Comparison of ENCODE assay signal across 1 cellular context in the genomic region with DNA sequence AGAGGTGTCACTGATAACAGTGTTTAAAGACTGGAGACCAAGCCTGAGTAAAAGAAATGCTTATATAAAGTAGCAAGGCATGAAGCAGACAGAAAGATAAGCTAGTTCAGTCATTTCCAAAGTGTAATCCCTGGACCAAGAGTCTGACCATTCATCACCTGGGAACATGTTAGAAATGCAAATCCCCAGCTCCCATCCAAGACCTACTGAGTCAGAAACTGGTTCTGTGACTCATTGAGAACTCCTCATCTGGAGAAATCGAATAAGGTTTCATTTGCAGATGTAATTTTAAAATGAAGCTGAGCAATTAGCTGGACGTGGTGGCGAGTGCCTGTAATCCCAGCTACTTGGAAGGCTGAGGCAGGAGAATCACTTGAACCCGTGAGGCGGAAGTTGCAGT.
TF ChIP-seq lines count a peak whose summit lies in the region.

No MANE protein-coding gene starts in this region.

TF ChIP-seq in GM23338, 12 proteins besides CTCF, POLR2A, EP300 and RAD21 (continued from another document):
- TF ChIP-seq, protein P1, sequence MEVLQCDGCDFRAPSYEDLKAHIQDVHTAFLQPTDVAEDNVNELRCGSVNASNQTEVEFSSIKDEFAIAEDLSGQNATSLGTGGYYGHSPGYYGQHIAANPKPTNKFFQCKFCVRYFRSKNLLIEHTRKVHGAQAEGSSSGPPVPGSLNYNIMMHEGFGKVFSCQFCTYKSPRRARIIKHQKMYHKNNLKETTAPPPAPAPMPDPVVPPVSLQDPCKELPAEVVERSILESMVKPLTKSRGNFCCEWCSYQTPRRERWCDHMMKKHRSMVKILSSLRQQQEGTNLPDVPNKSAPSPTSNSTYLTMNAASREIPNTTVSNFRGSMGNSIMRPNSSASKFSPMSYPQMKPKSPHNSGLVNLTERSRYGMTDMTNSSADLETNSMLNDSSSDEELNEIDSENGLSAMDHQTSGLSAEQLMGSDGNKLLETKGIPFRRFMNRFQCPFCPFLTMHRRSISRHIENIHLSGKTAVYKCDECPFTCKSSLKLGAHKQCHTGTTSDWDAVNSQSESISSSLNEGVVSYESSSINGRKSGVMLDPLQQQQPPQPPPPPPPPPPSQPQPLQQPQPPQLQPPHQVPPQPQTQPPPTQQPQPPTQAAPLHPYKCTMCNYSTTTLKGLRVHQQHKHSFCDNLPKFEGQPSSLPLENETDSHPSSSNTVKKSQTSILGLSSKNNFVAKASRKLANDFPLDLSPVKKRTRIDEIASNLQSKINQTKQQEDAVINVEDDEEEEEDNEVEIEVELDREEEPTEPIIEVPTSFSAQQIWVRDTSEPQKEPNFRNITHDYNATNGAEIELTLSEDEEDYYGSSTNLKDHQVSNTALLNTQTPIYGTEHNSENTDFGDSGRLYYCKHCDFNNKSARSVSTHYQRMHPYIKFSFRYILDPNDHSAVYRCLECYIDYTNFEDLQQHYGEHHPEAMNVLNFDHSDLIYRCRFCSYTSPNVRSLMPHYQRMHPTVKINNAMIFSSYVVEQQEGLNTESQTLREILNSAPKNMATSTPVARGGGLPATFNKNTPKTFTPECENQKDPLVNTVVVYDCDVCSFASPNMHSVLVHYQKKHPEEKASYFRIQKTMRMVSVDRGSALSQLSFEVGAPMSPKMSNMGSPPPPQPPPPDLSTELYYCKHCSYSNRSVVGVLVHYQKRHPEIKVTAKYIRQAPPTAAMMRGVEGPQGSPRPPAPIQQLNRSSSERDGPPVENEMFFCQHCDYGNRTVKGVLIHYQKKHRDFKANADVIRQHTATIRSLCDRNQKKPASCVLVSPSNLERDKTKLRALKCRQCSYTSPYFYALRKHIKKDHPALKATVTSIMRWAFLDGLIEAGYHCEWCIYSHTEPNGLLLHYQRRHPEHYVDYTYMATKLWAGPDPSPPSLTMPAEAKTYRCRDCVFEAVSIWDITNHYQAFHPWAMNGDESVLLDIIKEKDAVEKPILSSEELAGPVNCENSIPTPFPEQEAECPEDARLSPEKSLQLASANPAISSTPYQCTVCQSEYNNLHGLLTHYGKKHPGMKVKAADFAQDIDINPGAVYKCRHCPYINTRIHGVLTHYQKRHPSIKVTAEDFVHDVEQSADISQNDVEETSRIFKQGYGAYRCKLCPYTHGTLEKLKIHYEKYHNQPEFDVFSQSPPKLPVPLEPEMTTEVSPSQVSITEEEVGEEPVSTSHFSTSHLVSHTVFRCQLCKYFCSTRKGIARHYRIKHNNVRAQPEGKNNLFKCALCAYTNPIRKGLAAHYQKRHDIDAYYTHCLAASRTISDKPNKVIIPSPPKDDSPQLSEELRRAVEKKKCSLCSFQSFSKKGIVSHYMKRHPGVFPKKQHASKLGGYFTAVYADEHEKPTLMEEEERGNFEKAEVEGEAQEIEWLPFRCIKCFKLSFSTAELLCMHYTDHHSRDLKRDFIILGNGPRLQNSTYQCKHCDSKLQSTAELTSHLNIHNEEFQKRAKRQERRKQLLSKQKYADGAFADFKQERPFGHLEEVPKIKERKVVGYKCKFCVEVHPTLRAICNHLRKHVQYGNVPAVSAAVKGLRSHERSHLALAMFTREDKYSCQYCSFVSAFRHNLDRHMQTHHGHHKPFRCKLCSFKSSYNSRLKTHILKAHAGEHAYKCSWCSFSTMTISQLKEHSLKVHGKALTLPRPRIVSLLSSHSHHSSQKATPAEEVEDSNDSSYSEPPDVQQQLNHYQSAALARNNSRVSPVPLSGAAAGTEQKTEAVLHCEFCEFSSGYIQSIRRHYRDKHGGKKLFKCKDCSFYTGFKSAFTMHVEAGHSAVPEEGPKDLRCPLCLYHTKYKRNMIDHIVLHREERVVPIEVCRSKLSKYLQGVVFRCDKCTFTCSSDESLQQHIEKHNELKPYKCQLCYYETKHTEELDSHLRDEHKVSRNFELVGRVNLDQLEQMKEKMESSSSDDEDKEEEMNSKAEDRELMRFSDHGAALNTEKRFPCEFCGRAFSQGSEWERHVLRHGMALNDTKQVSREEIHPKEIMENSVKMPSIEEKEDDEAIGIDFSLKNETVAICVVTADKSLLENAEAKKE (CRISPR knock-in tag; IDR thresholded peaks at IDR 0.05) = no peak
- no peak for TF ChIP-seq STAT1 (IDR thresholded peaks at IDR 0.05; ENCODE audit: unreplicated experiment)
- TF ChIP-seq ZNF331 (CRISPR knock-in tag; IDR thresholded peaks at IDR 0.05; ENCODE audit: low read depth) = no peak
- no peak for TF ChIP-seq EZH2 (IDR thresholded peaks at IDR 0.05; ENCODE audit: low read depth, unreplicated experiment)
- no peak for TF ChIP-seq ZNF114 (CRISPR knock-in tag; IDR thresholded peaks at IDR 0.05)
- TF ChIP-seq CREB1 (CRISPR knock-in tag; IDR thresholded peaks at IDR 0.05; ENCODE audit: low read depth) = no peak
- TF ChIP-seq, protein P2, sequence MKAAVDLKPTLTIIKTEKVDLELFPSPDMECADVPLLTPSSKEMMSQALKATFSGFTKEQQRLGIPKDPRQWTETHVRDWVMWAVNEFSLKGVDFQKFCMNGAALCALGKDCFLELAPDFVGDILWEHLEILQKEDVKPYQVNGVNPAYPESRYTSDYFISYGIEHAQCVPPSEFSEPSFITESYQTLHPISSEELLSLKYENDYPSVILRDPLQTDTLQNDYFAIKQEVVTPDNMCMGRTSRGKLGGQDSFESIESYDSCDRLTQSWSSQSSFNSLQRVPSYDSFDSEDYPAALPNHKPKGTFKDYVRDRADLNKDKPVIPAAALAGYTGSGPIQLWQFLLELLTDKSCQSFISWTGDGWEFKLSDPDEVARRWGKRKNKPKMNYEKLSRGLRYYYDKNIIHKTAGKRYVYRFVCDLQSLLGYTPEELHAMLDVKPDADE (IDR thresholded peaks at IDR 0.05) = no peak
- no peak for TF ChIP-seq POLR2AphosphoS5 (IDR thresholded peaks at IDR 0.05; ENCODE audit: low read depth)
- no peak for TF ChIP-seq JUNB (IDR thresholded peaks at IDR 0.05; ENCODE audit: unreplicated experiment)
- TF ChIP-seq, protein P3, sequence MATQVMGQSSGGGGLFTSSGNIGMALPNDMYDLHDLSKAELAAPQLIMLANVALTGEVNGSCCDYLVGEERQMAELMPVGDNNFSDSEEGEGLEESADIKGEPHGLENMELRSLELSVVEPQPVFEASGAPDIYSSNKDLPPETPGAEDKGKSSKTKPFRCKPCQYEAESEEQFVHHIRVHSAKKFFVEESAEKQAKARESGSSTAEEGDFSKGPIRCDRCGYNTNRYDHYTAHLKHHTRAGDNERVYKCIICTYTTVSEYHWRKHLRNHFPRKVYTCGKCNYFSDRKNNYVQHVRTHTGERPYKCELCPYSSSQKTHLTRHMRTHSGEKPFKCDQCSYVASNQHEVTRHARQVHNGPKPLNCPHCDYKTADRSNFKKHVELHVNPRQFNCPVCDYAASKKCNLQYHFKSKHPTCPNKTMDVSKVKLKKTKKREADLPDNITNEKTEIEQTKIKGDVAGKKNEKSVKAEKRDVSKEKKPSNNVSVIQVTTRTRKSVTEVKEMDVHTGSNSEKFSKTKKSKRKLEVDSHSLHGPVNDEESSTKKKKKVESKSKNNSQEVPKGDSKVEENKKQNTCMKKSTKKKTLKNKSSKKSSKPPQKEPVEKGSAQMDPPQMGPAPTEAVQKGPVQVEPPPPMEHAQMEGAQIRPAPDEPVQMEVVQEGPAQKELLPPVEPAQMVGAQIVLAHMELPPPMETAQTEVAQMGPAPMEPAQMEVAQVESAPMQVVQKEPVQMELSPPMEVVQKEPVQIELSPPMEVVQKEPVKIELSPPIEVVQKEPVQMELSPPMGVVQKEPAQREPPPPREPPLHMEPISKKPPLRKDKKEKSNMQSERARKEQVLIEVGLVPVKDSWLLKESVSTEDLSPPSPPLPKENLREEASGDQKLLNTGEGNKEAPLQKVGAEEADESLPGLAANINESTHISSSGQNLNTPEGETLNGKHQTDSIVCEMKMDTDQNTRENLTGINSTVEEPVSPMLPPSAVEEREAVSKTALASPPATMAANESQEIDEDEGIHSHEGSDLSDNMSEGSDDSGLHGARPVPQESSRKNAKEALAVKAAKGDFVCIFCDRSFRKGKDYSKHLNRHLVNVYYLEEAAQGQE (IDR thresholded peaks at IDR 0.05; ENCODE audit: unreplicated experiment) = no peak
TF ChIP-seq in GM23338: peak in this region for 0.
